In genomic region chr1:59432531-59433439, GRCh38 we compare ENCODE assay signal across 10 cellular contexts.
A peak's percentile ranks its signal among the peaks of the same experiment; 100 is the strongest.
DNase-seq lines count a peak whose midpoint lies in the region; ATAC-seq and TF ChIP-seq lines count a peak whose summit lies in the region.
"Had no signal": no experiment of that assay in that cellular context is flagged by ENCODE, and none has a peak within 500 bp of the region (broad histone marks: within the 10 kb centered on the region; RNA-seq: fewer than 3 reads in every experiment).

No MANE protein-coding gene starts in this region.

- H3K27ac ChIP-seq in colonic mucosa (peak overlapping the region; percentile 45), smooth muscle cell (ENCODE audit: low read depth) (no peak overlapping the region), endodermal cell (ENCODE audit: low read depth, low read length) (no peak overlapping the region)

- no peak overlapping the region for H3K4me3 Mint-ChIP-seq in endodermal cell
- H3K4me3 Mint-ChIP-seq: activated naive CD8-positive, alpha-beta T cell treated with anti-CD3 and anti-CD28 coated beads, Interleukin-2, amount 10 ng/mL, durations not matched to agents 7 days and 5 days; CD4-positive, CD25-positive, alpha-beta regulatory T cell had no signal

- no peaks in the 10 kb centered on the region for H3K36me3 Mint-ChIP-seq in endodermal cell (ENCODE audit: low read depth)
- H3K36me3 Mint-ChIP-seq: CD4-positive, CD25-positive, alpha-beta regulatory T cell had no signal

- no peaks in the 10 kb centered on the region for H3K27me3 Mint-ChIP-seq in endodermal cell (ENCODE audit: insufficient read depth)
- H3K27me3 Mint-ChIP-seq: activated naive CD8-positive, alpha-beta T cell treated with anti-CD3 and anti-CD28 coated beads, Interleukin-2, amount 10 ng/mL, durations not matched to agents 7 days and 5 days; CD4-positive, CD25-positive, alpha-beta regulatory T cell had no signal

- TF ChIP-seq CTCF in colonic mucosa (IDR thresholded peaks at IDR 0.05): no peak
- no peak for TF ChIP-seq CTCF in smooth muscle cell (IDR thresholded peaks at IDR 0.05; ENCODE audit: borderline replicate concordance, insufficient read depth, poor library complexity, severe bottlenecking)
- no peak for TF ChIP-seq CTCF in endodermal cell (conservative IDR thresholded peaks at IDR 0.05)

- H3K79me2 ChIP-seq in smooth muscle cell (ENCODE audit: low read depth): no peaks in the 10 kb centered on the region

- no peaks in the 10 kb centered on the region for H3F3A ChIP-seq in smooth muscle cell (ENCODE audit: low read depth)

- intact Hi-C loops in colonic mucosa (cut with DNase I): no loop called here

- peak; percentile 99 for ATAC-seq in GM19395 (IDR thresholded peaks at IDR 0.05; ENCODE audit: unreplicated experiment)
- ATAC-seq in HG03103 (IDR thresholded peaks at IDR 0.05; ENCODE audit: low read depth, unreplicated experiment): peak; percentile 86

- H2AFZ ChIP-seq in smooth muscle cell (ENCODE audit: low read depth): no peak overlapping the region

- no peaks in the 10 kb centered on the region for H3K9me3 ChIP-seq in colonic mucosa
- no peaks in the 10 kb centered on the region for H3K9me3 ChIP-seq in HAP-1
- no peaks in the 10 kb centered on the region for H3K9me3 ChIP-seq in smooth muscle cell (replicated peaks; ENCODE audit: low read depth)
- no peaks in the 10 kb centered on the region for H3K9me3 ChIP-seq in endodermal cell (ENCODE audit: control insufficient read depth, low read length)

- no peak overlapping the region for H3K4me3 ChIP-seq in colonic mucosa
- H3K4me3 ChIP-seq in HAP-1: no peak overlapping the region
- H3K4me3 ChIP-seq in smooth muscle cell: no peak overlapping the region
- no peak overlapping the region for H3K4me3 ChIP-seq in endodermal cell (ENCODE audit: low read length)

- H3K36me3 ChIP-seq in colonic mucosa (no peaks in the 10 kb centered on the region), HAP-1 (replicated peaks) (no peaks in the 10 kb centered on the region), smooth muscle cell (ENCODE audit: low read depth) (no peaks in the 10 kb centered on the region), endodermal cell (ENCODE audit: control insufficient read depth, insufficient read depth, low read length) (no peaks in the 10 kb centered on the region)

- WGBS in smooth muscle cell (ENCODE audit: low lambda C conversion rate): 84% methylated on average over 6 of the region's 6 CpGs
- WGBS in endodermal cell (ENCODE audit: insufficient coverage in 1 of 2, insufficient read length in 1 of 2), 2 experiments: 89 to 93% methylated on average over 3 to 6 of the region's 6 CpGs

- in situ Hi-C loops in Caki2 (cut with HindIII; ENCODE audit: low pct_unique_long_range_greater_than_20kb, low sequenced_read_pairs) (no loop called here), HAP-1 (cut with MboI; ENCODE audit: low sequenced_read_pairs) (no loop called here)

- H3K27me3 ChIP-seq in colonic mucosa: no peaks in the 10 kb centered on the region
- no peaks in the 10 kb centered on the region for H3K27me3 ChIP-seq in HAP-1 (ENCODE audit: low read depth)
- no peaks in the 10 kb centered on the region for H3K27me3 ChIP-seq in smooth muscle cell (ENCODE audit: low read depth)
- no peaks in the 10 kb centered on the region for H3K27me3 ChIP-seq in endodermal cell (ENCODE audit: control insufficient read depth, insufficient read depth, low read length, poor library complexity, severe bottlenecking)

- H3K4me1 ChIP-seq in colonic mucosa (peaks cover 5% of the 10 kb centered on the region), HAP-1 (no peaks in the 10 kb centered on the region), smooth muscle cell (ENCODE audit: low read depth) (no peaks in the 10 kb centered on the region), endodermal cell (ENCODE audit: control insufficient read depth, insufficient read depth, low read length) (no peaks in the 10 kb centered on the region)

- H3K4me2 ChIP-seq in smooth muscle cell: no peak overlapping the region

- no peaks in the 10 kb centered on the region for H3K9me3 Mint-ChIP-seq in endodermal cell
- H3K9me3 Mint-ChIP-seq: activated naive CD8-positive, alpha-beta T cell treated with anti-CD3 and anti-CD28 coated beads, Interleukin-2, amount 10 ng/mL, durations not matched to agents 7 days and 5 days; CD4-positive, CD25-positive, alpha-beta regulatory T cell had no signal

- H4K20me1 ChIP-seq in smooth muscle cell (ENCODE audit: low read depth): no peaks in the 10 kb centered on the region

- H3K4me1 Mint-ChIP-seq in endodermal cell: peaks cover 9% of the 10 kb centered on the region

- no peak overlapping the region for H3K9ac ChIP-seq in colonic mucosa (ENCODE audit: low read depth in 2 of 2, low read length in 2 of 2)
- H3K9ac ChIP-seq in smooth muscle cell (ENCODE audit: low read depth): no peak overlapping the region
- no peak overlapping the region for H3K9ac ChIP-seq in endodermal cell (ENCODE audit: extremely low read depth, low read length, poor library complexity, severe bottlenecking)

- DNase-seq in Caki2 (ENCODE audit: low read depth): peak; percentile 77
- no peak for DNase-seq in colonic mucosa
- no peak for DNase-seq in stimulated activated CD8-positive, alpha-beta memory T cell treated with anti-CD3 and anti-CD28 coated beads, Interleukin-4, amount 100 ng/mL, for 48 hours
- no peak for DNase-seq in HAP-1 (ENCODE audit: low spot score in 2 of 2)
- DNase-seq in smooth muscle cell (lab: John Stamatoyannopoulos, UW; ENCODE audit: unreplicated experiment): no peak
- no peak for DNase-seq in endodermal cell
- DNase-seq: activated naive CD8-positive, alpha-beta T cell treated with anti-CD3 and anti-CD28 coated beads, Interleukin-2, amount 10 ng/mL, durations not matched to agents 7 days and 5 days; CD4-positive, CD25-positive, alpha-beta regulatory T cell had no signal

- H3K27ac Mint-ChIP-seq in endodermal cell: no peak overlapping the region
- H3K27ac Mint-ChIP-seq: activated naive CD8-positive, alpha-beta T cell treated with anti-CD3 and anti-CD28 coated beads, Interleukin-2, amount 10 ng/mL, durations not matched to agents 7 days and 5 days; CD4-positive, CD25-positive, alpha-beta regulatory T cell had no signal
